Comparison of ENCODE assay signal across 22 cellular contexts in the genomic region with DNA sequence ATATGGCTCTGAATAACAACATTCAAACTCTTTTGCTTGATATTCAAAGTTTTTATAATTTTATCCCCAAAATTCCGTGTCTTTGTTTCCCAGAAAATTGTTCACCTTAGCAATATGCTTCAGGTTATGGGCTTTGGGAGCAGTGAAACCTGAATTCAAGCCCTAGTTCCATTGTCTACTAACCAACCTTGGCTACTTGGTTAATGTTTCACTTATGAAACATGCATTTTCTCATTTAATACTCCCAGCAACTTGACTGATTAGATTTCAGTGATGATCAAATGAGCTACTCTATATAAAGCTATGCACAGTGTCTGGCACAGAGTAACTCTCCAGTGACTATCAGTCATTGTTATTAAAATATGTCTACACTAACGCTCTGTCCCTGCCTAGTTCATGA.
DNase-seq lines count a peak whose midpoint lies in the region; ATAC-seq and TF ChIP-seq lines count a peak whose summit lies in the region.
"Had no signal": no experiment of that assay in that cellular context is flagged by ENCODE, and none has a peak within 500 bp of the region (broad histone marks: within the 10 kb centered on the region; RNA-seq: fewer than 3 reads in every experiment).

No MANE protein-coding gene starts in this region.

- no peak overlapping the region for H3K9ac ChIP-seq in smooth muscle cell (ENCODE audit: low read depth)
- H3K9ac ChIP-seq: BLaER1 treated with 17β-estradiol and CSF1 and Interleukin-3, amounts not matched to agents 10 nM and 100 nM had no signal

- no peak for ATAC-seq in omental fat pad (ENCODE audit: low FRiP score)
- ATAC-seq: A549; CD8-positive, alpha-beta T cell; GM12878 had no signal

- WGBS in smooth muscle cell (ENCODE audit: low lambda C conversion rate) = 96% methylated on average over 2 of the region's 2 CpGs

- no peaks in the 10 kb centered on the region for H3K36me3 ChIP-seq in smooth muscle cell (ENCODE audit: low read depth)
- H3K36me3 ChIP-seq: BLaER1 treated with 17β-estradiol and CSF1 and Interleukin-3, amounts not matched to agents 10 nM and 100 nM had no signal

- no peak overlapping the region for H3K4me3 ChIP-seq in HL-60 (replicated peaks; ENCODE audit: insufficient read depth, low read length)
- no peak overlapping the region for H3K4me3 ChIP-seq in smooth muscle cell
- H3K4me3 ChIP-seq: A549; BLaER1 treated with 17β-estradiol and CSF1 and Interleukin-3, amounts not matched to agents 10 nM and 100 nM; GM12878 had no signal

- H3K9me3 ChIP-seq in smooth muscle cell (replicated peaks; ENCODE audit: low read depth) = no peaks in the 10 kb centered on the region
- H3K9me3 ChIP-seq: A549; BLaER1 treated with 17β-estradiol and CSF1 and Interleukin-3, amounts not matched to agents 10 nM and 100 nM had no signal

- H3K4me1 ChIP-seq in smooth muscle cell (ENCODE audit: low read depth) = peaks cover 20% of the 10 kb centered on the region
- H3K4me1 ChIP-seq: BLaER1 treated with 17β-estradiol and CSF1 and Interleukin-3, amounts not matched to agents 10 nM and 100 nM had no signal

- no peak overlapping the region for H3K4me2 ChIP-seq in smooth muscle cell
- H3K4me2 ChIP-seq: A549; BLaER1 treated with 17β-estradiol and CSF1 and Interleukin-3, amounts not matched to agents 10 nM and 100 nM had no signal

- H3F3A ChIP-seq in smooth muscle cell (ENCODE audit: low read depth) = peaks cover 17% of the 10 kb centered on the region

- no peaks in the 10 kb centered on the region for H4K20me1 ChIP-seq in smooth muscle cell (ENCODE audit: low read depth)
- H4K20me1 ChIP-seq: BLaER1 treated with 17β-estradiol and CSF1 and Interleukin-3, amounts not matched to agents 10 nM and 100 nM had no signal

- TF ChIP-seq CTCF in HL-60 (IDR thresholded peaks at IDR 0.05; ENCODE audit: insufficient read depth, low read length) (no peak), smooth muscle cell (IDR thresholded peaks at IDR 0.05; ENCODE audit: borderline replicate concordance, insufficient read depth, poor library complexity, severe bottlenecking) (no peak), omental fat pad (IDR thresholded peaks at IDR 0.05) (no peak)

- no peak overlapping the region for H2AFZ ChIP-seq in smooth muscle cell (ENCODE audit: low read depth)

- H3K27me3 ChIP-seq in HL-60 (ENCODE audit: insufficient read depth, poor library complexity, severe bottlenecking) = no peaks in the 10 kb centered on the region
- H3K27me3 ChIP-seq in smooth muscle cell (ENCODE audit: low read depth) = no peaks in the 10 kb centered on the region
- H3K27me3 ChIP-seq: BLaER1 treated with 17β-estradiol and CSF1 and Interleukin-3, amounts not matched to agents 10 nM and 100 nM had no signal

- H3K79me2 ChIP-seq in smooth muscle cell (ENCODE audit: low read depth) = no peaks in the 10 kb centered on the region

- H3K27ac ChIP-seq in HL-60 (replicated peaks) = peak overlapping the region; percentile 93; the same call in 1 of the 2 replicates
- H3K27ac ChIP-seq in smooth muscle cell (ENCODE audit: low read depth) = peak overlapping the region; percentile 23
- H3K27ac ChIP-seq: 22Rv1; A549; BLaER1 treated with 17β-estradiol and CSF1 and Interleukin-3, amounts not matched to agents 10 nM and 100 nM; C4-2B had no signal

- DNase-seq in HL-60 (ENCODE audit: low read depth in 1 of 2, low spot score in 1 of 2) (no peak), kidney glomerular epithelial cell (lab: John Stamatoyannopoulos, UW) (peak; percentile 6), renal cortical epithelial cell (ENCODE audit: low read depth) (peak; percentile 62), smooth muscle cell (lab: John Stamatoyannopoulos, UW; ENCODE audit: unreplicated experiment) (no peak), omental fat pad (ENCODE audit: low spot score) (no peak), activated T-cell treated with anti-CD3 and anti-CD28 coated beads for 4 hours (no peak)
- no peak for DNase-seq in activated T-cell treated with anti-CD3 and anti-CD28 coated beads, Interleukin-2, amount 50 U/mL, for 1 hour
- DNase-seq: AML-193; CD4-positive, alpha-beta T cell; CD8-positive, alpha-beta T cell; DMS 273 treated with DMSO at 0.1 percent for 48 hours; DMS153; DMS53; DMS79; DND-41; EL; GDM1 had no signal

Comparison
In these comparisons a context has a peak if more than half of its experiments do, and no peak if none do; other contexts are left out.
1. DNase-seq: peak in kidney glomerular epithelial cell (single experiment) and renal cortical epithelial cell (single experiment); none in HL-60 (0 of 2), smooth muscle cell (single experiment), omental fat pad (single experiment), activated T-cell treated with anti-CD3 and anti-CD28 coated beads, Interleukin-2, amount 50 U/mL, for 1 hour (single experiment) and activated T-cell treated with anti-CD3 and anti-CD28 coated beads for 4 hours (single experiment).